34 cellular contexts compared by ENCODE assay signal in genomic region chr4:74331252-74331651, GRCh38. TPM values are rescaled to one million over a fixed set of nuclear protein-coding genes. Genes with fewer than 3 reads are reported as not detected.
"Had no signal": no experiment of that assay in that cellular context is flagged by ENCODE, and none has a peak within 500 bp of the region (broad histone marks: within the 10 kb centered on the region; RNA-seq: fewer than 3 reads in every experiment).

No MANE protein-coding gene starts in this region.

- H3K4me1 Mint-ChIP-seq: activated CD4-positive, alpha-beta T cell treated with anti-CD3 and anti-CD28 coated beads for 36 hours had no signal

- H3K9me3 Mint-ChIP-seq: activated CD4-positive, alpha-beta memory T cell treated with anti-CD3 and anti-CD28 coated beads for 36 hours; activated naive CD4-positive, alpha-beta T cell treated with anti-CD3 and anti-CD28 coated beads for 36 hours; activated naive CD4-positive, alpha-beta T cell treated with anti-CD3 and anti-CD28 coated beads, Interleukin-2, amount 50 U/mL, for 72 hours; activated T-cell treated with anti-CD3 and anti-CD28 coated beads, Interleukin-2, amount 50 U/mL, for 4 hours; activated T-helper 1 cell treated with anti-CD3 and anti-CD28 coated beads, Interleukin-12 subunit alpha, Interleukin-12 subunit beta, Interleukin-2, Interleukin-4 antibody, amounts not matched to agents 30 ng/mL and 10 ng/mL and 1 ng/mL, durations not matched to agents 14 hours and 24 hours and 36 hours had no signal

- H3K27me3 ChIP-seq: adrenal gland, brain microvascular endothelial cell, MG63 had no signal

- ATAC-seq: activated CD4-positive, alpha-beta T cell treated with anti-CD3 and anti-CD28 coated beads for 36 hours; activated CD4-positive, CD25-positive, alpha-beta regulatory T cell treated with anti-CD3 and anti-CD28 coated beads, Interleukin-2, amount 50 U/mL, for 24 hours; activated naive CD4-positive, alpha-beta T cell treated with anti-CD3 and anti-CD28 coated beads, Interleukin-2, amount 50 U/mL, for 72 hours; activated T-cell treated with anti-CD3 and anti-CD28 coated beads, Interleukin-2, amount 50 U/mL, for 4 hours; Right ventricle myocardium inferior; SK-N-SH treated with all-trans-retinoic acid at 6 μM for 48 hours; WTC11 had no signal

- H3K4me3 Mint-ChIP-seq: activated CD4-positive, alpha-beta memory T cell treated with anti-CD3 and anti-CD28 coated beads for 36 hours; activated CD4-positive, alpha-beta T cell treated with anti-CD3 and anti-CD28 coated beads for 36 hours; activated naive CD4-positive, alpha-beta T cell treated with anti-CD3 and anti-CD28 coated beads for 36 hours; activated T-cell treated with anti-CD3 and anti-CD28 coated beads, Interleukin-2, amount 50 U/mL, for 4 hours; activated T-helper 1 cell treated with anti-CD3 and anti-CD28 coated beads, Interleukin-12 subunit alpha, Interleukin-12 subunit beta, Interleukin-2, Interleukin-4 antibody, amounts not matched to agents 30 ng/mL and 10 ng/mL and 1 ng/mL, durations not matched to agents 14 hours and 24 hours and 36 hours; WTC11 had no signal

- H2AFZ ChIP-seq: PC-9 had no signal

- H3K36me3 Mint-ChIP-seq: activated CD4-positive, alpha-beta memory T cell treated with anti-CD3 and anti-CD28 coated beads for 36 hours; activated naive CD4-positive, alpha-beta T cell treated with anti-CD3 and anti-CD28 coated beads, Interleukin-2, amount 50 U/mL, for 72 hours; WTC11 had no signal

- FAIRE-seq: RCC 7860 had no signal

- H3K4me2 ChIP-seq: PC-9 had no signal

- H3K27ac ChIP-seq: adrenal gland, brain microvascular endothelial cell, PC-9, RWPE1 had no signal

- H3K9me3 ChIP-seq: adrenal gland, MG63 had no signal

- DNase-seq: activated CD4-positive, alpha-beta memory T cell treated with anti-CD3 and anti-CD28 coated beads for 36 hours; activated CD4-positive, alpha-beta T cell treated with anti-CD3 and anti-CD28 coated beads for 36 hours; activated CD4-positive, alpha-beta T cell treated with anti-CD3 and anti-CD28 coated beads, Interleukin-2, amount 50 U/mL, for 1 hour; activated CD8-positive, alpha-beta memory T cell treated with anti-CD3 and anti-CD28 coated beads, Interleukin-2, amount 50 U/mL, for 4 hours; activated gamma-delta T cell treated with Interleukin-2 at 50 U/mL for 16 hours; activated naive CD4-positive, alpha-beta T cell treated with anti-CD3 and anti-CD28 coated beads for 36 hours; activated T-cell treated with anti-CD3 and anti-CD28 coated beads for 4 hours; activated T-cell treated with anti-CD3 and anti-CD28 coated beads, Interleukin-2, amount 50 U/mL, for 4 hours; adrenal gland; anterior cingulate cortex; brain microvascular endothelial cell; central memory CD4-positive, alpha-beta T cell; Karpas-422; MG63; NCI-H1092; NCI-H1436 treated with DMSO at 0.1 percent for 48 hours; NCI-H1694 treated with DMSO at 0.1 percent for 48 hours; NCI-H2029; NCI-H345; NCI-H524 treated with DMSO at 0.1 percent for 48 hours; PC-9; SIG-M5; T-helper 1 cell; T1000 had no signal

- H3K4me3 ChIP-seq: adrenal gland, MG63, PC-9 had no signal

- H3K36me3 ChIP-seq: adrenal gland, brain microvascular endothelial cell, MG63 had no signal

- H3K27ac Mint-ChIP-seq: activated CD4-positive, alpha-beta memory T cell treated with anti-CD3 and anti-CD28 coated beads for 36 hours; activated CD4-positive, alpha-beta T cell treated with anti-CD3 and anti-CD28 coated beads for 36 hours; activated naive CD4-positive, alpha-beta T cell treated with anti-CD3 and anti-CD28 coated beads for 36 hours; activated naive CD4-positive, alpha-beta T cell treated with anti-CD3 and anti-CD28 coated beads, Interleukin-2, amount 50 U/mL, for 72 hours; activated T-helper 1 cell treated with anti-CD3 and anti-CD28 coated beads, Interleukin-12 subunit alpha, Interleukin-12 subunit beta, Interleukin-2, Interleukin-4 antibody, amounts not matched to agents 30 ng/mL and 10 ng/mL and 1 ng/mL, durations not matched to agents 14 hours and 24 hours and 36 hours; WTC11 had no signal

- H3K4me1 ChIP-seq: adrenal gland had no signal

RNA-seq across cellular contexts. Expression of gene EPGN, which starts 23.0 kb away (rescaled TPM):
- total RNA-seq: activated CD4-positive, alpha-beta memory T cell treated with anti-CD3 and anti-CD28 coated beads for 36 hours; activated naive CD4-positive, alpha-beta T cell treated with anti-CD3 and anti-CD28 coated beads for 36 hours; activated naive CD4-positive, alpha-beta T cell treated with anti-CD3 and anti-CD28 coated beads, Interleukin-2, amount 50 U/mL, for 72 hours; activated T-helper 1 cell treated with anti-CD3 and anti-CD28 coated beads, Interleukin-12 subunit alpha, Interleukin-12 subunit beta, Interleukin-2, Interleukin-4 antibody, amounts not matched to agents 30 ng/mL and 10 ng/mL and 1 ng/mL, durations not matched to agents 14 hours and 24 hours and 36 hours; SK-MEL-5; WTC11 had no signal

RNA-seq across cellular contexts. Expression of gene EREG, which starts 33.7 kb away (rescaled TPM):
- total RNA-seq: activated CD4-positive, alpha-beta memory T cell treated with anti-CD3 and anti-CD28 coated beads for 36 hours; activated CD4-positive, alpha-beta T cell treated with anti-CD3 and anti-CD28 coated beads for 36 hours; activated naive CD4-positive, alpha-beta T cell treated with anti-CD3 and anti-CD28 coated beads for 36 hours; activated T-helper 1 cell treated with anti-CD3 and anti-CD28 coated beads, Interleukin-12 subunit alpha, Interleukin-12 subunit beta, Interleukin-2, Interleukin-4 antibody, amounts not matched to agents 30 ng/mL and 10 ng/mL and 1 ng/mL, durations not matched to agents 14 hours and 24 hours and 36 hours; Right ventricle myocardium inferior; SK-MEL-5; T-helper 2 cell treated with Interferon-gamma antibody and Interleukin-4, amounts not matched to agents 100 ng/mL and 5 ng/mL, for 36 hours had no signal
